1 cellular context compared by ENCODE assay signal in genomic region chr2:65056215-65056989, GRCh38.
TF ChIP-seq lines count a peak whose summit lies in the region.

CEP68 (plus strand) TSS chr2:65056416; CDS start chr2:65069445, 13,029 bp downstream.

TF ChIP-seq in HepG2, 621 proteins besides CTCF, POLR2A, EP300 and RAD21 (continued from another document and continues in another):
- TF ChIP-seq ZNF318 (CRISPR knock-in tag; IDR thresholded peaks at IDR 0.05) (no peak; the same call in 1 of the 2 replicates), MBNL3 (CRISPR knock-in tag; conservative IDR thresholded peaks at IDR 0.05) (no peak), SNAPC4 (CRISPR knock-in tag; IDR thresholded peaks at IDR 0.05) (no peak), SMAD1 (CRISPR knock-in tag; IDR thresholded peaks at IDR 0.05; ENCODE audit: borderline replicate concordance, low read depth) (0 out of 2 replicates have a peak, but pooled peaks have one; percentile 77), ONECUT2 (CRISPR knock-in tag; IDR thresholded peaks at IDR 0.05) (no peak), SMARCC2 (IDR thresholded peaks at IDR 0.05) (no peak), CEBPG (CRISPR knock-in tag; IDR thresholded peaks at IDR 0.05) (peak; percentile 32; the same call in 1 of the 2 replicates), ZNF577 (CRISPR knock-in tag; IDR thresholded peaks at IDR 0.05; ENCODE audit: borderline replicate concordance, low read depth) (0 out of 2 replicates have a peak, but pooled peaks have one; percentile 63), RERE (CRISPR knock-in tag; IDR thresholded peaks at IDR 0.05; ENCODE audit: low read depth) (peak; percentile 69; the same call in 1 of the 2 replicates), CBX1 (IDR thresholded peaks at IDR 0.05; ENCODE audit: low read depth) (peak; percentile 85), TAF15 (IDR thresholded peaks at IDR 0.05; ENCODE audit: low read depth, low read length, poor library complexity, severe bottlenecking) (no peak), ASH2L (IDR thresholded peaks at IDR 0.05; ENCODE audit: insufficient read length, low read depth, low read length) (peak; percentile 74), NR3C1 (CRISPR knock-in tag; IDR thresholded peaks at IDR 0.05) (no peak), ZNF687 (CRISPR knock-in tag; IDR thresholded peaks at IDR 0.05) (peak; percentile 96), ZNF20 (CRISPR knock-in tag; IDR thresholded peaks at IDR 0.05) (no peak), ZNF570 (CRISPR knock-in tag; IDR thresholded peaks at IDR 0.05; ENCODE audit: borderline replicate concordance) (0 out of 2 replicates have a peak, but pooled peaks have one; percentile 88), WIZ (CRISPR knock-in tag; IDR thresholded peaks at IDR 0.05) (peak; percentile 64), ZNF501 (CRISPR knock-in tag; IDR thresholded peaks at IDR 0.05) (peak; percentile 69; the same call in 1 of the 2 replicates), HMGXB3 (CRISPR knock-in tag; IDR thresholded peaks at IDR 0.05; ENCODE audit: borderline replicate concordance) (no peak; the same call in 1 of the 2 replicates), ZNF558 (CRISPR knock-in tag; IDR thresholded peaks at IDR 0.05; ENCODE audit: borderline replicate concordance) (peak; percentile 94; the same call in 1 of the 2 replicates)
